In the genomic region with DNA sequence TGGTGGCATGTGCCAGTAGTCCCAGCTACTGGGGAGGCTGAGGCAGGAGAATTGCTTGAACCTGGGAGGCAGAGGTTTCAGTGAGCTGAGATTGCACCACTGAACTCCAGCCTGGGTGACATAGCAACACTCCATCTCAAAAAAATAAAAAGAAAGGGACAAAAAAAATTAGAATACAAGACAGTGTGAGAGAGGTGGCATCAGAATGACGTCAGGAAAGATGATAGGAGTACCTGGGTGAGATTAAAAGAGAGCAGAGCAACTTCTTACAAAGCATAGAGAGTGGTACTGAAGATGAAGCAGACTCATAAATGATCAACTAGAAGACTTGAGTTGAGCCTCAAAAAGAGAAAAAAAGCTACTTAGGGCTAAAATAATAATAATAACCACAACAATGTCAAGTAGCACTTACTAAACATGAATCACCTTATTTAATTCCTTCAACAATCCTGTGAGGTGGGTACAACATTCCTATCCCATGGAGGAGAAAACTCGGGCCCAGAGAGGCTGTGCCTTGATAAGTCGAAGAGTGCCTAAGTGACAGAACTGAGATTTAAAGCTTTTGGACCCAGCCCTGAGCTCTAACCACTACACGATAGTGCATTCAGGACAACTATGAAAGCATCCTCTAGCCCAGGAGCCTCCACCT, we compare ENCODE assay signal across 18 cellular contexts. TPM values are rescaled to one million over a fixed set of nuclear protein-coding genes. Genes with fewer than 3 reads are reported as not detected.
DNase-seq lines count a peak whose midpoint lies in the region; ATAC-seq and FAIRE-seq lines count a peak whose summit lies in the region.
"Had no signal": no experiment of that assay in that cellular context is flagged by ENCODE, and none has a peak within 500 bp of the region (broad histone marks: within the 10 kb centered on the region; RNA-seq: fewer than 3 reads in every experiment).

No MANE protein-coding gene starts in this region.

- CTCF ChIA-PET in activated CD4-positive, alpha-beta T cell treated with anti-CD3 and anti-CD28 coated beads for 36 hours (lab: Charles Lee) = no interaction called here

- ATAC-seq in activated CD4-positive, alpha-beta T cell treated with anti-CD3 and anti-CD28 coated beads for 36 hours = no peak
- no peak for ATAC-seq in activated T-cell treated with anti-CD3 and anti-CD28 coated beads, Interleukin-2, amount 50 U/mL, for 4 hours
- ATAC-seq: HCT116, K562, Panc1 had no signal

- H3K4me1 Mint-ChIP-seq in activated CD4-positive, alpha-beta T cell treated with anti-CD3 and anti-CD28 coated beads, Interleukin-2, amount 10 ng/mL, durations not matched to agents 24 days and 14 days = no peaks in the 10 kb centered on the region
- no peaks in the 10 kb centered on the region for H3K4me1 Mint-ChIP-seq in activated CD4-positive, alpha-beta T cell treated with anti-CD3 and anti-CD28 coated beads for 36 hours
- no peaks in the 10 kb centered on the region for H3K4me1 Mint-ChIP-seq in activated T-cell treated with anti-CD3 and anti-CD28 coated beads, Interleukin-2, amount 50 U/mL, for 4 hours (ENCODE audit: low read depth)

- no peaks in the 10 kb centered on the region for H3K9me3 Mint-ChIP-seq in activated CD4-positive, alpha-beta T cell treated with anti-CD3 and anti-CD28 coated beads, Interleukin-2, amount 10 ng/mL, durations not matched to agents 24 days and 14 days
- H3K9me3 Mint-ChIP-seq in activated CD4-positive, alpha-beta T cell treated with anti-CD3 and anti-CD28 coated beads for 36 hours (ENCODE audit: low read depth) = no peaks in the 10 kb centered on the region
- no peaks in the 10 kb centered on the region for H3K9me3 Mint-ChIP-seq in activated T-cell treated with anti-CD3 and anti-CD28 coated beads, Interleukin-2, amount 50 U/mL, for 4 hours

- no peak overlapping the region for H3K27ac Mint-ChIP-seq in activated CD4-positive, alpha-beta T cell treated with anti-CD3 and anti-CD28 coated beads, Interleukin-2, amount 10 ng/mL, durations not matched to agents 24 days and 14 days
- H3K27ac Mint-ChIP-seq in activated CD4-positive, alpha-beta T cell treated with anti-CD3 and anti-CD28 coated beads for 36 hours = no peak overlapping the region

- DNase-seq in activated CD4-positive, alpha-beta T cell treated with anti-CD3 and anti-CD28 coated beads, Interleukin-2, amount 10 ng/mL, durations not matched to agents 24 days and 14 days = peak; percentile 29
- no peak for DNase-seq in activated CD4-positive, alpha-beta T cell treated with anti-CD3 and anti-CD28 coated beads for 36 hours
- DNase-seq in RCC 7860 (ENCODE audit: low spot score) (peak; percentile 81), glomerular visceral epithelial cell (ENCODE audit: extremely low spot score) (peak; percentile 74), pons (ENCODE audit: low spot score) (no peak), SK-N-DZ (ENCODE audit: low spot score) (no peak)
- DNase-seq in activated T-cell treated with anti-CD3 and anti-CD28 coated beads, Interleukin-2, amount 50 U/mL, for 4 hours = no peak
- no peak for DNase-seq in activated naive CD4-positive, alpha-beta T cell (lab: John Stamatoyannopoulos, UW)
- DNase-seq: DMS153, NCI-H1092 treated with DMSO at 0.1 percent for 48 hours, NCI-H1694 treated with DMSO at 0.1 percent for 48 hours, NCI-H446 treated with DMSO at 0.1 percent for 48 hours, NCI-H774, SHP77 had no signal

- H3K36me3 Mint-ChIP-seq in activated CD4-positive, alpha-beta T cell treated with anti-CD3 and anti-CD28 coated beads, Interleukin-2, amount 10 ng/mL, durations not matched to agents 24 days and 14 days (ENCODE audit: low read depth) = no peaks in the 10 kb centered on the region
- H3K36me3 Mint-ChIP-seq in activated CD4-positive, alpha-beta T cell treated with anti-CD3 and anti-CD28 coated beads for 36 hours (ENCODE audit: low read depth) = no peaks in the 10 kb centered on the region
- no peaks in the 10 kb centered on the region for H3K36me3 Mint-ChIP-seq in activated T-cell treated with anti-CD3 and anti-CD28 coated beads, Interleukin-2, amount 50 U/mL, for 4 hours (ENCODE audit: insufficient read depth)

- FAIRE-seq in RCC 7860 (lab: Jason Lieb, UNC) = peak; percentile 82
- FAIRE-seq: GM18507, K562 had no signal

- H3K27me3 Mint-ChIP-seq in activated CD4-positive, alpha-beta T cell treated with anti-CD3 and anti-CD28 coated beads, Interleukin-2, amount 10 ng/mL, durations not matched to agents 24 days and 14 days = peaks cover 16% of the 10 kb centered on the region
- H3K27me3 Mint-ChIP-seq in activated CD4-positive, alpha-beta T cell treated with anti-CD3 and anti-CD28 coated beads for 36 hours = peaks cover 30% of the 10 kb centered on the region
- H3K27me3 Mint-ChIP-seq in activated T-cell treated with anti-CD3 and anti-CD28 coated beads, Interleukin-2, amount 50 U/mL, for 4 hours (ENCODE audit: low read depth) = peaks cover 23% of the 10 kb centered on the region

- H3K4me3 Mint-ChIP-seq in activated CD4-positive, alpha-beta T cell treated with anti-CD3 and anti-CD28 coated beads, Interleukin-2, amount 10 ng/mL, durations not matched to agents 24 days and 14 days = no peak overlapping the region
- no peak overlapping the region for H3K4me3 Mint-ChIP-seq in activated CD4-positive, alpha-beta T cell treated with anti-CD3 and anti-CD28 coated beads for 36 hours
- H3K4me3 Mint-ChIP-seq in activated T-cell treated with anti-CD3 and anti-CD28 coated beads, Interleukin-2, amount 50 U/mL, for 4 hours = no peak overlapping the region

- intact Hi-C loops in activated CD4-positive, alpha-beta T cell treated with anti-CD3 and anti-CD28 coated beads, Interleukin-2, amount 10 ng/mL, durations not matched to agents 24 days and 14 days (cut with micrococcal nuclease) = no loop called here
- intact Hi-C loops in activated CD4-positive, alpha-beta T cell treated with anti-CD3 and anti-CD28 coated beads for 36 hours (cut with DNase I, micrococcal nuclease) = no loop called here

- POLR2A ChIA-PET in activated CD4-positive, alpha-beta T cell treated with anti-CD3 and anti-CD28 coated beads for 36 hours (lab: Charles Lee) = interaction anchor here (0.6 kb wide), 1 partner anchor 707 kb away, joined by 3 read pairs; no protein-coding TSS in a partner anchor

RNA-seq across cellular contexts. Expression of a gene that starts 5.2 kb away (rescaled TPM):
- total RNA-seq in activated CD4-positive, alpha-beta T cell treated with anti-CD3 and anti-CD28 coated beads, Interleukin-2, amount 10 ng/mL, durations not matched to agents 24 days and 14 days = not detected in 2 replicates
- total RNA-seq in activated CD4-positive, alpha-beta T cell treated with anti-CD3 and anti-CD28 coated beads for 36 hours = not detected
- polyA plus RNA-seq in SK-N-DZ (2014; cell fraction: cytosol; rRNA removed) = not detected in 2 replicates
- not detected in 2 replicates for polyA plus RNA-seq in SK-N-DZ (2014; cell fraction: nucleus; rRNA removed)
- total RNA-seq in activated T-cell treated with anti-CD3 and anti-CD28 coated beads, Interleukin-2, amount 50 U/mL, for 4 hours = not detected
- total RNA-seq: K562 had no signal
- polyA plus RNA-seq: K562 had no signal

Comparison
In these comparisons a context has a peak if more than half of its experiments do, and no peak if none do; other contexts are left out.
1. DNase-seq: peak in activated CD4-positive, alpha-beta T cell treated with anti-CD3 and anti-CD28 coated beads, Interleukin-2, amount 10 ng/mL, durations not matched to agents 24 days and 14 days (single experiment), RCC 7860 (single experiment) and glomerular visceral epithelial cell (single experiment); none in activated CD4-positive, alpha-beta T cell treated with anti-CD3 and anti-CD28 coated beads for 36 hours (single experiment), pons (single experiment), SK-N-DZ (single experiment), activated T-cell treated with anti-CD3 and anti-CD28 coated beads, Interleukin-2, amount 50 U/mL, for 4 hours (single experiment) and activated naive CD4-positive, alpha-beta T cell (0 of 4).